ENCODE assay signal across 31 cellular contexts in the genomic region with DNA sequence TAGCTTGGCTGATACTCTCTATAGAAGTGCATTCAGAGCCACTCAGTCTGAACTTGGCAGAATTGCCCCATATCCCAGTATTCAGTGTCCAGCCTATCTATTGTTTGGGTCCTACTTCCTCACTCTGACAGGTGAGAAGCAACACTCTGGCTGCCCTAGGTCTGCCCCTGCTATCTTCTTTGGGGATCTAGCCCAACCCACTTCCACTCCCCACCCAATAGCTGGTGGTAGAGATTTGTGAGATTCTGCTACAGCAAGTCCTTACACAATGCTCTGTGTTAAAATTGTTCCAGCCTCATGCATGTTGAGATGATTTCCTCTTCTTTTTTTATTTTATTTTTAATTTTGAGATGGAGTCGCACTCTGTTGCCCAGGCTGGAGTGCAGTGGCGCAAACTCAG.
"Had no signal": no experiment of that assay in that cellular context is flagged by ENCODE, and none has a peak within 500 bp of the region (broad histone marks: within the 10 kb centered on the region; RNA-seq: fewer than 3 reads in every experiment).

No MANE protein-coding gene starts in this region.

- ATAC-seq: activated CD4-positive, alpha-beta T cell treated with anti-CD3 and anti-CD28 coated beads for 36 hours; activated CD8-positive, alpha-beta T cell treated with anti-CD3 and anti-CD28 coated beads, Interleukin-2, amount 10 ng/mL, durations not matched to agents 7 days and 5 days; activated T-cell treated with anti-CD3 and anti-CD28 coated beads, Interleukin-2, amount 50 U/mL, for 72 hours; effector memory CD8-positive, alpha-beta T cell; gastroesophageal sphincter had no signal

- H3K36me3 Mint-ChIP-seq: activated CD4-positive, alpha-beta memory T cell treated with anti-CD3 and anti-CD28 coated beads for 36 hours; activated naive CD8-positive, alpha-beta T cell had no signal

- H3K27ac Mint-ChIP-seq: activated CD4-positive, alpha-beta memory T cell treated with anti-CD3 and anti-CD28 coated beads for 36 hours; activated CD4-positive, alpha-beta T cell treated with anti-CD3 and anti-CD28 coated beads for 36 hours; activated CD4-positive, alpha-beta T cell treated with anti-CD3 and anti-CD28 coated beads, Interleukin-2, amount 10 ng/mL, durations not matched to agents 24 days and 14 days; activated CD8-positive, alpha-beta T cell treated with anti-CD3 and anti-CD28 coated beads, Interleukin-2, amount 10 ng/mL, durations not matched to agents 7 days and 5 days; activated naive CD8-positive, alpha-beta T cell; activated T-cell treated with anti-CD3 and anti-CD28 coated beads, Interleukin-2, amount 50 U/mL, for 24 hours; activated T-cell treated with anti-CD3 and anti-CD28 coated beads, Interleukin-2, amount 50 U/mL, for 72 hours; effector memory CD8-positive, alpha-beta T cell; T-cell; T-helper 1 cell treated with Interleukin-12 subunit alpha and Interleukin-12 subunit beta and Interleukin-4 antibody, amounts not matched to agents 30 μg/mL and 1 μg/mL, for 36 hours; T-helper 2 cell treated with Interferon-gamma antibody and Interleukin-4, amounts not matched to agents 5 μg/mL and 100 μg/mL, for 36 hours had no signal

- H3K9me3 ChIP-seq: esophagus squamous epithelium, gastroesophageal sphincter had no signal

- DNase-seq: activated CD4-positive, alpha-beta memory T cell treated with anti-CD3 and anti-CD28 coated beads for 36 hours; activated CD4-positive, alpha-beta T cell treated with anti-CD3 and anti-CD28 coated beads for 36 hours; activated CD4-positive, alpha-beta T cell treated with anti-CD3 and anti-CD28 coated beads, Interleukin-2, amount 10 ng/mL, durations not matched to agents 24 days and 14 days; activated CD4-positive, CD25-positive, alpha-beta regulatory T cell; activated CD4-positive, CD25-positive, alpha-beta regulatory T cell treated with anti-CD3 and anti-CD28 coated beads, Interleukin-2, amount 50 U/mL, for 72 hours; activated CD8-positive, alpha-beta memory T cell treated with anti-CD3 and anti-CD28 coated beads, Interleukin-2, amount 50 U/mL, for 48 hours; activated CD8-positive, alpha-beta T cell treated with anti-CD3 and anti-CD28 coated beads, Interleukin-2, amount 10 ng/mL, durations not matched to agents 7 days and 5 days; activated effector memory CD4-positive, alpha-beta T cell treated with Interleukin-2 at 50 U/mL for 16 hours; activated gamma-delta T cell treated with Interleukin-2 at 50 U/mL for 16 hours; activated naive CD4-positive, alpha-beta T cell treated with anti-CD3 and anti-CD28 coated beads, Interleukin-2, amount 50 U/mL, for 16 hours; activated naive CD4-positive, alpha-beta T cell treated with Interleukin-2 at 50 U/mL for 16 hours; activated T-cell treated with anti-CD3 and anti-CD28 coated beads for 4 hours; activated T-cell treated with anti-CD3 and anti-CD28 coated beads, Interleukin-2, amount 50 U/mL, for 24 hours; activated T-cell treated with anti-CD3 and anti-CD28 coated beads, Interleukin-2, amount 50 U/mL, for 72 hours; amniotic stem cell; anterior cingulate cortex; caudate nucleus; cortex of kidney; dermis blood vessel endothelial cell; effector CD4-positive, alpha-beta T cell; effector memory CD8-positive, alpha-beta T cell; erythroblast; esophagus squamous epithelium; foreskin melanocyte; SW 1271; T-cell; T1000 had no signal

- H3K27ac ChIP-seq: esophagus squamous epithelium, gastroesophageal sphincter had no signal

- H3K27me3 ChIP-seq: esophagus squamous epithelium, gastroesophageal sphincter had no signal

- H3K4me3 Mint-ChIP-seq: activated CD4-positive, alpha-beta memory T cell treated with anti-CD3 and anti-CD28 coated beads for 36 hours; activated CD4-positive, alpha-beta T cell treated with anti-CD3 and anti-CD28 coated beads for 36 hours; activated CD4-positive, alpha-beta T cell treated with anti-CD3 and anti-CD28 coated beads, Interleukin-2, amount 10 ng/mL, durations not matched to agents 24 days and 14 days; activated CD8-positive, alpha-beta T cell treated with anti-CD3 and anti-CD28 coated beads, Interleukin-2, amount 10 ng/mL, durations not matched to agents 7 days and 5 days; activated naive CD8-positive, alpha-beta T cell; activated T-cell treated with anti-CD3 and anti-CD28 coated beads, Interleukin-2, amount 50 U/mL, for 24 hours; activated T-cell treated with anti-CD3 and anti-CD28 coated beads, Interleukin-2, amount 50 U/mL, for 72 hours; effector memory CD8-positive, alpha-beta T cell; T-cell; T-helper 1 cell treated with Interleukin-12 subunit alpha and Interleukin-12 subunit beta and Interleukin-4 antibody, amounts not matched to agents 30 μg/mL and 1 μg/mL, for 36 hours; T-helper 2 cell treated with Interferon-gamma antibody and Interleukin-4, amounts not matched to agents 5 μg/mL and 100 μg/mL, for 36 hours had no signal

- H3K9me3 Mint-ChIP-seq: activated CD4-positive, alpha-beta memory T cell treated with anti-CD3 and anti-CD28 coated beads for 36 hours; activated CD4-positive, alpha-beta T cell treated with anti-CD3 and anti-CD28 coated beads, Interleukin-2, amount 10 ng/mL, durations not matched to agents 24 days and 14 days; activated T-cell treated with anti-CD3 and anti-CD28 coated beads, Interleukin-2, amount 50 U/mL, for 24 hours; activated T-cell treated with anti-CD3 and anti-CD28 coated beads, Interleukin-2, amount 50 U/mL, for 72 hours; effector memory CD8-positive, alpha-beta T cell; T-cell; T-helper 1 cell treated with Interleukin-12 subunit alpha and Interleukin-12 subunit beta and Interleukin-4 antibody, amounts not matched to agents 30 μg/mL and 1 μg/mL, for 36 hours; T-helper 2 cell treated with Interferon-gamma antibody and Interleukin-4, amounts not matched to agents 5 μg/mL and 100 μg/mL, for 36 hours had no signal

- H3K4me3 ChIP-seq: esophagus squamous epithelium, gastroesophageal sphincter had no signal

- H3K27me3 Mint-ChIP-seq: activated CD4-positive, alpha-beta memory T cell treated with anti-CD3 and anti-CD28 coated beads for 36 hours; activated CD4-positive, alpha-beta T cell treated with anti-CD3 and anti-CD28 coated beads for 36 hours; activated CD4-positive, alpha-beta T cell treated with anti-CD3 and anti-CD28 coated beads, Interleukin-2, amount 10 ng/mL, durations not matched to agents 24 days and 14 days; activated naive CD8-positive, alpha-beta T cell; activated T-cell treated with anti-CD3 and anti-CD28 coated beads, Interleukin-2, amount 50 U/mL, for 24 hours; T-cell had no signal
